In the genomic region with DNA sequence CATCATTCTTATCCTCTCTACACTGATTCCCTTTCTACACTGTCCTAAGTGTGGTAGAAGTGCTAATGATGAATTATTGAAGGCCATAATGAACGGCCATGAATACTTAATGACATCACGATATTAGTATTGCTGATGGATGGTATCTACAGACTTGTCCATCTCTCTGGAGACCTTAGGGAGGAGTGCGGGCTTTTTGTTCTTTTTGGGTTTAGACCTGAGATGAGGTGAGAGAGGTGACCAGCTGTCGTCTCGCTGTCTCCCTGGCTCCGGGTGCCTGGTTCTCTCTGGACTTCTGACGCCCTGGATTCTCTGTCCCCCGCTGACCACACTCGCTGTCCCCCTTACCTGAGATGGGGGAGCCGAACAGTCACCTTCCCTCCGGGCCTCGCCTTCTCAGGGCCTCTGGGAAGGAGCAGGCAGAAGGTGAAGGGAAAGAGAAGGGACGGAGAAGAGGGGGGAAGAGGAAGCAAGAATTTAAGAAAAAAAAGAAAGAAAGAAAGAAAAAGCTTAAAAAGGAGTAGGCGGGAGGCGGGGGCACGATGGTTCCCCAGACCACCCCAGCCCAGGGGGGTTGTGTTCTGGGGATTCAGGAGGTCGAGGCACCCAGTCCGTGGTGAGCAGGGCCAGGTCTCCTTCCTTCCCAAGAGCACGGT, we compare ENCODE assay signal across 17 cellular contexts. TPM values are rescaled to one million over a fixed set of nuclear protein-coding genes. Genes with fewer than 3 reads are reported as not detected.
A peak's percentile ranks its signal among the peaks of the same experiment; 100 is the strongest.
DNase-seq lines count a peak whose midpoint lies in the region; ATAC-seq and TF ChIP-seq lines count a peak whose summit lies in the region.
"Had no signal": no experiment of that assay in that cellular context is flagged by ENCODE, and none has a peak within 500 bp of the region (broad histone marks: within the 10 kb centered on the region; RNA-seq: fewer than 3 reads in every experiment).

No MANE protein-coding gene starts in this region.

- H3K27me3 ChIP-seq in brain microvascular endothelial cell (replicated peaks) = no peaks in the 10 kb centered on the region
- no peaks in the 10 kb centered on the region for H3K27me3 ChIP-seq in muscle layer of colon (ENCODE audit: control insufficient read depth in 1 of 2, insufficient read depth in 2 of 2, low read length in 2 of 2)
- no peaks in the 10 kb centered on the region for H3K27me3 ChIP-seq in tibial nerve

- POLR2A ChIA-PET in activated naive CD8-positive, alpha-beta T cell treated with anti-CD3 and anti-CD28 coated beads, Interleukin-2, amount 10 ng/mL, durations not matched to agents 7 days and 5 days (lab: Charles Lee) = no interaction called here
- POLR2A ChIA-PET in activated CD4-positive, alpha-beta memory T cell treated with anti-CD3 and anti-CD28 coated beads for 36 hours (lab: Charles Lee) = no interaction called here

- H3K9ac ChIP-seq in muscle layer of colon (ENCODE audit: low read length) = no peak overlapping the region
- H3K9ac ChIP-seq: parathyroid adenoma had no signal

- H3K9me3 Mint-ChIP-seq in activated naive CD8-positive, alpha-beta T cell treated with anti-CD3 and anti-CD28 coated beads, Interleukin-2, amount 10 ng/mL, durations not matched to agents 7 days and 5 days = no peaks in the 10 kb centered on the region
- H3K9me3 Mint-ChIP-seq in activated naive CD8-positive, alpha-beta T cell treated with anti-CD3 and anti-CD28 coated beads for 36 hours = no peaks in the 10 kb centered on the region
- H3K9me3 Mint-ChIP-seq in activated CD4-positive, alpha-beta memory T cell treated with anti-CD3 and anti-CD28 coated beads for 36 hours = no peaks in the 10 kb centered on the region
- H3K9me3 Mint-ChIP-seq: activated CD4-positive, alpha-beta memory T cell treated with anti-CD3 and anti-CD28 coated beads, Interleukin-2, amount 10 ng/mL, durations not matched to agents 7 days and 5 days had no signal

- in situ Hi-C loops in brain microvascular endothelial cell (cut with HindIII; ENCODE audit: low pct_ligation_motif_present, low sequenced_read_pairs) = no loop called here

- H3K9me3 ChIP-seq in muscle layer of colon (ENCODE audit: low read length) = no peaks in the 10 kb centered on the region
- H3K9me3 ChIP-seq in tibial nerve = no peaks in the 10 kb centered on the region

- H3K27ac ChIP-seq in brain microvascular endothelial cell (peak overlapping the region; percentile 49), muscle layer of colon (ENCODE audit: low read depth, low read length) (peak overlapping the region; percentile 30), tibial nerve (peak overlapping the region; percentile 43 to 89 (median 72))
- H3K27ac ChIP-seq: parathyroid adenoma had no signal

- no peak overlapping the region for H3K4me3 Mint-ChIP-seq in activated naive CD8-positive, alpha-beta T cell treated with anti-CD3 and anti-CD28 coated beads, Interleukin-2, amount 10 ng/mL, durations not matched to agents 7 days and 5 days
- no peak overlapping the region for H3K4me3 Mint-ChIP-seq in activated naive CD8-positive, alpha-beta T cell treated with anti-CD3 and anti-CD28 coated beads for 36 hours
- H3K4me3 Mint-ChIP-seq in activated CD4-positive, alpha-beta memory T cell treated with anti-CD3 and anti-CD28 coated beads for 36 hours = no peak overlapping the region

- TF ChIP-seq EP300 in tibial nerve (IDR thresholded peaks at IDR 0.05) = no peak

- no peak for TF ChIP-seq POLR2A in tibial nerve (IDR thresholded peaks at IDR 0.05)

- H3K4me1 Mint-ChIP-seq in activated naive CD8-positive, alpha-beta T cell treated with anti-CD3 and anti-CD28 coated beads, Interleukin-2, amount 10 ng/mL, durations not matched to agents 7 days and 5 days = peaks cover 28% of the 10 kb centered on the region
- H3K4me1 Mint-ChIP-seq in activated naive CD8-positive, alpha-beta T cell treated with anti-CD3 and anti-CD28 coated beads for 36 hours = peaks cover 16% of the 10 kb centered on the region
- peaks cover 16% of the 10 kb centered on the region for H3K4me1 Mint-ChIP-seq in activated CD4-positive, alpha-beta memory T cell treated with anti-CD3 and anti-CD28 coated beads for 36 hours (ENCODE audit: low read depth)

- no peak overlapping the region for H3K4me3 ChIP-seq in brain microvascular endothelial cell (ENCODE audit: low read depth, low read length)
- H3K4me3 ChIP-seq in muscle layer of colon (ENCODE audit: low read depth in 1 of 2, low read length in 2 of 2) = no peak overlapping the region
- no peak overlapping the region for H3K4me3 ChIP-seq in tibial nerve

- H3K27me3 Mint-ChIP-seq in activated naive CD8-positive, alpha-beta T cell treated with anti-CD3 and anti-CD28 coated beads, Interleukin-2, amount 10 ng/mL, durations not matched to agents 7 days and 5 days = peaks cover 2% of the 10 kb centered on the region
- no peaks in the 10 kb centered on the region for H3K27me3 Mint-ChIP-seq in activated naive CD8-positive, alpha-beta T cell treated with anti-CD3 and anti-CD28 coated beads for 36 hours
- H3K27me3 Mint-ChIP-seq in activated CD4-positive, alpha-beta memory T cell treated with anti-CD3 and anti-CD28 coated beads for 36 hours = no peaks in the 10 kb centered on the region

- no peak for DNase-seq in activated naive CD8-positive, alpha-beta T cell treated with anti-CD3 and anti-CD28 coated beads, Interleukin-2, amount 10 ng/mL, durations not matched to agents 7 days and 5 days
- DNase-seq in activated naive CD8-positive, alpha-beta T cell treated with anti-CD3 and anti-CD28 coated beads for 36 hours = no peak
- DNase-seq in brain microvascular endothelial cell (no peak), tibial nerve (ENCODE audit: low spot score in 2 of 2) (no peak), DMS153 (lab: John Stamatoyannopoulos, UW) (no peak)
- no peak for DNase-seq in activated CD4-positive, alpha-beta memory T cell treated with anti-CD3 and anti-CD28 coated beads for 36 hours
- DNase-seq: activated CD4-positive, alpha-beta memory T cell treated with anti-CD3 and anti-CD28 coated beads, Interleukin-2, amount 10 ng/mL, durations not matched to agents 7 days and 5 days; activated gamma-delta T cell treated with Interleukin-2 at 50 U/mL for 16 hours; central memory CD4-positive, alpha-beta T cell; DMS53; NCI-H524 treated with DMSO at 0.1 percent for 48 hours; stimulated activated CD4-positive, alpha-beta T cell treated with anti-CD3 and anti-CD28 coated beads, Interleukin-15, amount 100 ng/mL, for 24 hours; T-helper 9 cell; trophoblast cell had no signal

- WGBS in tibial nerve, 2 donors = 63 to 66% methylated on average over 19 of the region's 19 CpGs

- H3K36me3 ChIP-seq in brain microvascular endothelial cell (replicated peaks) (peaks cover 57% of the 10 kb centered on the region), muscle layer of colon (ENCODE audit: insufficient read depth, low read length) (peaks cover 31% of the 10 kb centered on the region), tibial nerve (peaks cover 0 to 27% (median 0%) of the 10 kb centered on the region in 3 donors)

- intact Hi-C loops in activated CD4-positive, alpha-beta memory T cell treated with anti-CD3 and anti-CD28 coated beads for 36 hours (cut with micrococcal nuclease) = no loop called here

- no peak for ATAC-seq in activated naive CD8-positive, alpha-beta T cell treated with anti-CD3 and anti-CD28 coated beads, Interleukin-2, amount 10 ng/mL, durations not matched to agents 7 days and 5 days (ENCODE audit: low read depth)
- no peak for ATAC-seq in GM21423 (IDR thresholded peaks at IDR 0.05; ENCODE audit: unreplicated experiment)

- CTCF ChIA-PET in activated CD4-positive, alpha-beta memory T cell treated with anti-CD3 and anti-CD28 coated beads for 36 hours (lab: Charles Lee) = interaction anchor here (1.1 kb wide), 1 partner anchor 13 kb away, joined by 3 read pairs; no protein-coding TSS in a partner anchor

- TF ChIP-seq CTCF in brain microvascular endothelial cell (IDR thresholded peaks at IDR 0.05; ENCODE audit: low read depth, low read length, missing control alignments) = no peak
- TF ChIP-seq CTCF in tibial nerve (IDR thresholded peaks at IDR 0.05) = no peak

- peak overlapping the region; percentile 69 for H3K27ac Mint-ChIP-seq in activated naive CD8-positive, alpha-beta T cell treated with anti-CD3 and anti-CD28 coated beads, Interleukin-2, amount 10 ng/mL, durations not matched to agents 7 days and 5 days
- H3K27ac Mint-ChIP-seq in activated naive CD8-positive, alpha-beta T cell treated with anti-CD3 and anti-CD28 coated beads for 36 hours = no peak overlapping the region
- no peak overlapping the region for H3K27ac Mint-ChIP-seq in activated CD4-positive, alpha-beta memory T cell treated with anti-CD3 and anti-CD28 coated beads for 36 hours
- H3K27ac Mint-ChIP-seq: activated CD4-positive, alpha-beta memory T cell treated with anti-CD3 and anti-CD28 coated beads, Interleukin-2, amount 10 ng/mL, durations not matched to agents 7 days and 5 days had no signal

- H3K36me3 Mint-ChIP-seq in activated naive CD8-positive, alpha-beta T cell treated with anti-CD3 and anti-CD28 coated beads, Interleukin-2, amount 10 ng/mL, durations not matched to agents 7 days and 5 days = no peaks in the 10 kb centered on the region
- H3K36me3 Mint-ChIP-seq in activated naive CD8-positive, alpha-beta T cell treated with anti-CD3 and anti-CD28 coated beads for 36 hours = no peaks in the 10 kb centered on the region
- no peaks in the 10 kb centered on the region for H3K36me3 Mint-ChIP-seq in activated CD4-positive, alpha-beta memory T cell treated with anti-CD3 and anti-CD28 coated beads for 36 hours

- H3K4me1 ChIP-seq in muscle layer of colon (ENCODE audit: insufficient read depth, low read length) (peaks cover 32% of the 10 kb centered on the region), tibial nerve (peaks cover 0 to 85% (median 22%) of the 10 kb centered on the region in 4 donors)

RNA-seq across cellular contexts. Expression of a gene that starts 17.1 kb away (rescaled TPM):
- total RNA-seq in activated naive CD8-positive, alpha-beta T cell treated with anti-CD3 and anti-CD28 coated beads, Interleukin-2, amount 10 ng/mL, durations not matched to agents 7 days and 5 days = not detected
- under 1 TPM in 1 of 2 experiments, not detected in 1; 0.38 TPM for total RNA-seq in activated naive CD8-positive, alpha-beta T cell treated with anti-CD3 and anti-CD28 coated beads for 36 hours
- 1 to 10 TPM; 1.8 to 7.8 (median 4.9) TPM for total RNA-seq in tibial nerve
- under 1 TPM in 1 of 2 experiments, not detected in 1; 0.59 TPM for total RNA-seq in activated CD4-positive, alpha-beta memory T cell treated with anti-CD3 and anti-CD28 coated beads for 36 hours

RNA-seq across cellular contexts. Expression of a gene that starts 18.5 kb away (rescaled TPM):
- total RNA-seq in activated naive CD8-positive, alpha-beta T cell treated with anti-CD3 and anti-CD28 coated beads, Interleukin-2, amount 10 ng/mL, durations not matched to agents 7 days and 5 days = under 1 TPM; 0.78 to 0.96 TPM
- under 1 TPM; 0.72 to 0.78 TPM for total RNA-seq in activated naive CD8-positive, alpha-beta T cell treated with anti-CD3 and anti-CD28 coated beads for 36 hours
- 100 to 1,000 TPM in 1 of 4 donors, 10 to 100 TPM in 3; 31.5 to 185 (median 73.0) TPM for total RNA-seq in tibial nerve
- 1 to 10 TPM; 2.3 to 3.7 TPM for total RNA-seq in activated CD4-positive, alpha-beta memory T cell treated with anti-CD3 and anti-CD28 coated beads for 36 hours

RNA-seq across cellular contexts. Expression of a gene that starts 32.4 kb away (rescaled TPM):
- total RNA-seq in activated naive CD8-positive, alpha-beta T cell treated with anti-CD3 and anti-CD28 coated beads, Interleukin-2, amount 10 ng/mL, durations not matched to agents 7 days and 5 days = 100 to 1,000 TPM; 114 to 116 TPM
- total RNA-seq in activated naive CD8-positive, alpha-beta T cell treated with anti-CD3 and anti-CD28 coated beads for 36 hours = 10 to 100 TPM; 50.9 to 52.0 TPM
- total RNA-seq in tibial nerve = 10 to 100 TPM; 28.4 to 54.9 (median 36.9) TPM
- total RNA-seq in activated CD4-positive, alpha-beta memory T cell treated with anti-CD3 and anti-CD28 coated beads for 36 hours = 10 to 100 TPM; 84.3 to 86.1 TPM

RNA-seq across cellular contexts. Expression of a gene that starts 53.0 kb away (rescaled TPM):
- under 1 TPM; 0.11 to 0.19 TPM for total RNA-seq in activated naive CD8-positive, alpha-beta T cell treated with anti-CD3 and anti-CD28 coated beads, Interleukin-2, amount 10 ng/mL, durations not matched to agents 7 days and 5 days
- under 1 TPM; 0.47 to 0.66 TPM for total RNA-seq in activated naive CD8-positive, alpha-beta T cell treated with anti-CD3 and anti-CD28 coated beads for 36 hours
- total RNA-seq in tibial nerve = 1 to 10 TPM in 2 of 4 donors, under 1 TPM in 2; 0.63 to 1.5 (median 1.1) TPM
- total RNA-seq in activated CD4-positive, alpha-beta memory T cell treated with anti-CD3 and anti-CD28 coated beads for 36 hours = 1 to 10 TPM; 3.4 to 3.7 TPM

Comparison
In these comparisons a context has a peak if more than half of its experiments do, and no peak if none do; other contexts are left out.
1. RNA of a gene that starts 18.5 kb away (total RNA-seq): 31.5 to 185 TPM in tibial nerve; 2.3 to 3.7 TPM in activated CD4-positive, alpha-beta memory T cell treated with anti-CD3 and anti-CD28 coated beads for 36 hours, 0.78 to 0.96 TPM in activated naive CD8-positive, alpha-beta T cell treated with anti-CD3 and anti-CD28 coated beads, Interleukin-2, amount 10 ng/mL, durations not matched to agents 7 days and 5 days and 0.72 to 0.78 TPM in activated naive CD8-positive, alpha-beta T cell treated with anti-CD3 and anti-CD28 coated beads for 36 hours; every median in the first group is over 4 times any median in the second.
2. Peak in every context shown above with its lines, with median percentiles within 50 percentile points of each other: H3K27ac ChIP-seq.